In the genomic region with DNA sequence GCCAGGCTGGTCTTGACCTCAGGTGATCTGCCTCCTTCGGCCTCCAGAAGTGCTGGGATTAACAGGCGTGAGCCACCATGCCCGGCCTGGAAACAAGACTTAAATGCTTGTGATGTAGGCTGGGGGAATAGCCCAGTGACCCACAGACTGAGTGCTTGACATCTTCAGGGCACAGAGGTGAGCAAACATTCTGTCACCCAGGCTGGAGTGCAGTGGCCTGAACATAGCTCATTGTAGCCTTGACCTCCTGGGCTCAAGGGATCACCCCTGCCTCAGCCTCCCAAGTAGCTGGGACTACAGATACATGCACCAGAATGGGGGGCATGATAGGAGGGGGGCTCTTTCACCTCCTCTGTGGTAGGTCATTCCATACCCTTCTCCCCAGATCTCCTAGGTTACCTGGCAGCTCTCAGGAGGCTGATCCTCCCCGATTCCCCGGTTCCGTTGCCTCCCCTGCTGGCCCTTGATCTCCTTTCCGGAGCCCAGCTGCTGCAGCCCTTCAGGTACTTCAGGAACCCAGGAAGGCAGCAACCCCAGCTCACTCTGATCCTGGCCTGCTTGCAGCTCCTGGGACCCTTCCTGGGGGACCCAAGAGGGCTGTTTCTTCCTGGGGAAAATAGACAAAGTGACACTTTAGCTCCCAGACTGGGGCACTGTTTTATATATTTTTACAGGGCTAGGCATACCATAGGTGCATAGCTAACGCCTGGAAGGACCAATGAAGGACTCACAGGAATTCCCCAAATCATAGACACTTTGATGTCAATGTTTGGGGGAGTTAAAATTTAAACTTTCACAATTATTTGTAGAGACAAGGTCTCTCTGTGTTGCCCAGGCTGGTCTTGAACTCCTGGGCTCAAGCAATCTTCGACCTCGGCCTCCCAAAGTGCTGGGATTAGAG, we compare ENCODE assay signal across 2 cellular contexts.
TF ChIP-seq lines count a peak whose summit lies in the region.

No MANE protein-coding gene starts in this region.

TF ChIP-seq in K562, 482 proteins besides CTCF, POLR2A, EP300 and RAD21 (continues in another document):
- no peak for TF ChIP-seq ZSCAN32 (CRISPR knock-in tag; IDR thresholded peaks at IDR 0.05)
- TF ChIP-seq, protein P1, sequence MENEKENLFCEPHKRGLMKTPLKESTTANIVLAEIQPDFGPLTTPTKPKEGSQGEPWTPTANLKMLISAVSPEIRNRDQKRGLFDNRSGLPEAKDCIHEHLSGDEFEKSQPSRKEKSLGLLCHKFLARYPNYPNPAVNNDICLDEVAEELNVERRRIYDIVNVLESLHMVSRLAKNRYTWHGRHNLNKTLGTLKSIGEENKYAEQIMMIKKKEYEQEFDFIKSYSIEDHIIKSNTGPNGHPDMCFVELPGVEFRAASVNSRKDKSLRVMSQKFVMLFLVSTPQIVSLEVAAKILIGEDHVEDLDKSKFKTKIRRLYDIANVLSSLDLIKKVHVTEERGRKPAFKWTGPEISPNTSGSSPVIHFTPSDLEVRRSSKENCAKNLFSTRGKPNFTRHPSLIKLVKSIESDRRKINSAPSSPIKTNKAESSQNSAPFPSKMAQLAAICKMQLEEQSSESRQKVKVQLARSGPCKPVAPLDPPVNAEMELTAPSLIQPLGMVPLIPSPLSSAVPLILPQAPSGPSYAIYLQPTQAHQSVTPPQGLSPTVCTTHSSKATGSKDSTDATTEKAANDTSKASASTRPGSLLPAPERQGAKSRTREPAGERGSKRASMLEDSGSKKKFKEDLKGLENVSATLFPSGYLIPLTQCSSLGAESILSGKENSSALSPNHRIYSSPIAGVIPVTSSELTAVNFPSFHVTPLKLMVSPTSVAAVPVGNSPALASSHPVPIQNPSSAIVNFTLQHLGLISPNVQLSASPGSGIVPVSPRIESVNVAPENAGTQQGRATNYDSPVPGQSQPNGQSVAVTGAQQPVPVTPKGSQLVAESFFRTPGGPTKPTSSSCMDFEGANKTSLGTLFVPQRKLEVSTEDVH (IDR thresholded peaks at IDR 0.05; ENCODE audit: low read depth, partially characterized antibody) = no peak
- TF ChIP-seq ARID1B (IDR thresholded peaks at IDR 0.05) = no peak
- no peak for TF ChIP-seq BHLHE40 (IDR thresholded peaks at IDR 0.05; ENCODE audit: low read length)
- no peak for TF ChIP-seq ZNF57 (CRISPR knock-in tag; IDR thresholded peaks at IDR 0.05)
- TF ChIP-seq, protein P2, sequence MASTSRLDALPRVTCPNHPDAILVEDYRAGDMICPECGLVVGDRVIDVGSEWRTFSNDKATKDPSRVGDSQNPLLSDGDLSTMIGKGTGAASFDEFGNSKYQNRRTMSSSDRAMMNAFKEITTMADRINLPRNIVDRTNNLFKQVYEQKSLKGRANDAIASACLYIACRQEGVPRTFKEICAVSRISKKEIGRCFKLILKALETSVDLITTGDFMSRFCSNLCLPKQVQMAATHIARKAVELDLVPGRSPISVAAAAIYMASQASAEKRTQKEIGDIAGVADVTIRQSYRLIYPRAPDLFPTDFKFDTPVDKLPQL (IDR thresholded peaks at IDR 0.05; ENCODE audit: extremely low read depth, insufficient read length) = no peak
- no peak for TF ChIP-seq PHTF2 (CRISPR knock-in tag; IDR thresholded peaks at IDR 0.05)
- no peak for TF ChIP-seq ZNF507 (tag; conservative IDR thresholded peaks at IDR 0.05)
- TF ChIP-seq, protein P3, sequence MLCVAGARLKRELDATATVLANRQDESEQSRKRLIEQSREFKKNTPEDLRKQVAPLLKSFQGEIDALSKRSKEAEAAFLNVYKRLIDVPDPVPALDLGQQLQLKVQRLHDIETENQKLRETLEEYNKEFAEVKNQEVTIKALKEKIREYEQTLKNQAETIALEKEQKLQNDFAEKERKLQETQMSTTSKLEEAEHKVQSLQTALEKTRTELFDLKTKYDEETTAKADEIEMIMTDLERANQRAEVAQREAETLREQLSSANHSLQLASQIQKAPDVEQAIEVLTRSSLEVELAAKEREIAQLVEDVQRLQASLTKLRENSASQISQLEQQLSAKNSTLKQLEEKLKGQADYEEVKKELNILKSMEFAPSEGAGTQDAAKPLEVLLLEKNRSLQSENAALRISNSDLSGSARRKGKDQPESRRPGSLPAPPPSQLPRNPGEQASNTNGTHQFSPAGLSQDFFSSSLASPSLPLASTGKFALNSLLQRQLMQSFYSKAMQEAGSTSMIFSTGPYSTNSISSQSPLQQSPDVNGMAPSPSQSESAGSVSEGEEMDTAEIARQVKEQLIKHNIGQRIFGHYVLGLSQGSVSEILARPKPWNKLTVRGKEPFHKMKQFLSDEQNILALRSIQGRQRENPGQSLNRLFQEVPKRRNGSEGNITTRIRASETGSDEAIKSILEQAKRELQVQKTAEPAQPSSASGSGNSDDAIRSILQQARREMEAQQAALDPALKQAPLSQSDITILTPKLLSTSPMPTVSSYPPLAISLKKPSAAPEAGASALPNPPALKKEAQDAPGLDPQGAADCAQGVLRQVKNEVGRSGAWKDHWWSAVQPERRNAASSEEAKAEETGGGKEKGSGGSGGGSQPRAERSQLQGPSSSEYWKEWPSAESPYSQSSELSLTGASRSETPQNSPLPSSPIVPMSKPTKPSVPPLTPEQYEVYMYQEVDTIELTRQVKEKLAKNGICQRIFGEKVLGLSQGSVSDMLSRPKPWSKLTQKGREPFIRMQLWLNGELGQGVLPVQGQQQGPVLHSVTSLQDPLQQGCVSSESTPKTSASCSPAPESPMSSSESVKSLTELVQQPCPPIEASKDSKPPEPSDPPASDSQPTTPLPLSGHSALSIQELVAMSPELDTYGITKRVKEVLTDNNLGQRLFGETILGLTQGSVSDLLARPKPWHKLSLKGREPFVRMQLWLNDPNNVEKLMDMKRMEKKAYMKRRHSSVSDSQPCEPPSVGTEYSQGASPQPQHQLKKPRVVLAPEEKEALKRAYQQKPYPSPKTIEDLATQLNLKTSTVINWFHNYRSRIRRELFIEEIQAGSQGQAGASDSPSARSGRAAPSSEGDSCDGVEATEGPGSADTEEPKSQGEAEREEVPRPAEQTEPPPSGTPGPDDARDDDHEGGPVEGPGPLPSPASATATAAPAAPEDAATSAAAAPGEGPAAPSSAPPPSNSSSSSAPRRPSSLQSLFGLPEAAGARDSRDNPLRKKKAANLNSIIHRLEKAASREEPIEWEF (CRISPR knock-in tag; IDR thresholded peaks at IDR 0.05) = no peak
- TF ChIP-seq TEAD2 (tag; IDR thresholded peaks at IDR 0.05) = no peak
- no peak for TF ChIP-seq KDM1A (IDR thresholded peaks at IDR 0.05)
- TF ChIP-seq RAD51 (IDR thresholded peaks at IDR 0.05; ENCODE audit: borderline replicate concordance, low read depth) = no peak
- TF ChIP-seq SMARCC2 (IDR thresholded peaks at IDR 0.05; ENCODE audit: low read depth) = no peak
- TF ChIP-seq ZNF707 (CRISPR knock-in tag; conservative IDR thresholded peaks at IDR 0.05) = no peak
- no peak for TF ChIP-seq RBM17 (IDR thresholded peaks at IDR 0.05; ENCODE audit: borderline replicate concordance, low read depth, low read length)
- TF ChIP-seq FOXK1 (CRISPR knock-in tag; IDR thresholded peaks at IDR 0.05; ENCODE audit: borderline replicate concordance) = no peak

TF ChIP-seq in HepG2, 621 proteins besides CTCF, POLR2A, EP300 and RAD21 (continues in another document):
- TF ChIP-seq HNF4A (CRISPR knock-in tag; IDR thresholded peaks at IDR 0.05) (peak; percentile 66), ZSCAN25 (CRISPR knock-in tag; IDR thresholded peaks at IDR 0.05) (peak; percentile 83; the same call in 1 of the 2 replicates), ELF4 (CRISPR knock-in tag; IDR thresholded peaks at IDR 0.05; ENCODE audit: borderline replicate concordance) (no peak), PAF1 (CRISPR knock-in tag; IDR thresholded peaks at IDR 0.05) (no peak), NR2F6 (IDR thresholded peaks at IDR 0.05) (peak; percentile 77), NR2F6 (CRISPR knock-in tag; IDR thresholded peaks at IDR 0.05) (peak; percentile 90), ZFX (CRISPR knock-in tag; IDR thresholded peaks at IDR 0.05; ENCODE audit: low read depth) (peak; percentile 21; the same call in 1 of the 2 replicates), MAF1 (CRISPR knock-in tag; IDR thresholded peaks at IDR 0.05; ENCODE audit: borderline replicate concordance) (no peak), NONO (IDR thresholded peaks at IDR 0.05) (no peak), NONO (CRISPR knock-in tag; conservative IDR thresholded peaks at IDR 0.05) (peak; percentile 47; the same call in 1 of the 2 replicates), JDP2 (CRISPR knock-in tag; IDR thresholded peaks at IDR 0.05; ENCODE audit: borderline replicate concordance) (no peak), SALL1 (CRISPR knock-in tag; IDR thresholded peaks at IDR 0.05) (peak; percentile 64), ZNF550 (CRISPR knock-in tag; IDR thresholded peaks at IDR 0.05; ENCODE audit: borderline replicate concordance) (no peak), RXRA (CRISPR knock-in tag; IDR thresholded peaks at IDR 0.05) (peak; percentile 75), SAP130 (CRISPR knock-in tag; IDR thresholded peaks at IDR 0.05; ENCODE audit: low read depth) (peak; percentile 55; the same call in 1 of the 2 replicates), RARA (CRISPR knock-in tag; IDR thresholded peaks at IDR 0.05) (peak; percentile 75)
- TF ChIP-seq, protein P4, sequence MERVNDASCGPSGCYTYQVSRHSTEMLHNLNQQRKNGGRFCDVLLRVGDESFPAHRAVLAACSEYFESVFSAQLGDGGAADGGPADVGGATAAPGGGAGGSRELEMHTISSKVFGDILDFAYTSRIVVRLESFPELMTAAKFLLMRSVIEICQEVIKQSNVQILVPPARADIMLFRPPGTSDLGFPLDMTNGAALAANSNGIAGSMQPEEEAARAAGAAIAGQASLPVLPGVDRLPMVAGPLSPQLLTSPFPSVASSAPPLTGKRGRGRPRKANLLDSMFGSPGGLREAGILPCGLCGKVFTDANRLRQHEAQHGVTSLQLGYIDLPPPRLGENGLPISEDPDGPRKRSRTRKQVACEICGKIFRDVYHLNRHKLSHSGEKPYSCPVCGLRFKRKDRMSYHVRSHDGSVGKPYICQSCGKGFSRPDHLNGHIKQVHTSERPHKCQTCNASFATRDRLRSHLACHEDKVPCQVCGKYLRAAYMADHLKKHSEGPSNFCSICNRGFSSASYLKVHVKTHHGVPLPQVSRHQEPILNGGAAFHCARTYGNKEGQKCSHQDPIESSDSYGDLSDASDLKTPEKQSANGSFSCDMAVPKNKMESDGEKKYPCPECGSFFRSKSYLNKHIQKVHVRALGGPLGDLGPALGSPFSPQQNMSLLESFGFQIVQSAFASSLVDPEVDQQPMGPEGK (CRISPR knock-in tag; IDR thresholded peaks at IDR 0.05) = peak; percentile 17; the same call in 1 of the 2 replicates
- TF ChIP-seq, protein P5, sequence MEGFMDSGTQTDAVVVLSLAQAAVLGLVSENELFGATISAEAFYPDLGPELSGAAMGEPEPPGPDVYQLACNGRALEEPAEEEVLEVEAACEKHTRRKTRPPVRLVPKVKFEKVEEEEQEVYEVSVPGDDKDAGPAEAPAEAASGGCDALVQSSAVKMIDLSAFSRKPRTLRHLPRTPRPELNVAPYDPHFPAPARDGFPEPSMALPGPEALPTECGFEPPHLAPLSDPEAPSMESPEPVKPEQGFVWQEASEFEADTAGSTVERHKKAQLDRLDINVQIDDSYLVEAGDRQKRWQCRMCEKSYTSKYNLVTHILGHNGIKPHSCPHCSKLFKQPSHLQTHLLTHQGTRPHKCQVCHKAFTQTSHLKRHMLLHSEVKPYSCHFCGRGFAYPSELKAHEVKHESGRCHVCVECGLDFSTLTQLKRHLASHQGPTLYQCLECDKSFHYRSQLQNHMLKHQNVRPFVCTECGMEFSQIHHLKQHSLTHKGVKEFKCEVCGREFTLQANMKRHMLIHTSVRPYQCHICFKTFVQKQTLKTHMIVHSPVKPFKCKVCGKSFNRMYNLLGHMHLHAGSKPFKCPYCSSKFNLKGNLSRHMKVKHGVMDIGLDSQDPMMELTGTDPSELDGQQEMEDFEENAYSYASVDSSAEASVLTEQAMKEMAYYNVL (CRISPR knock-in tag; IDR thresholded peaks at IDR 0.05; ENCODE audit: borderline replicate concordance) = 0 out of 2 replicates have a peak, but pooled peaks have one; percentile 31
- TF ChIP-seq, protein P6, sequence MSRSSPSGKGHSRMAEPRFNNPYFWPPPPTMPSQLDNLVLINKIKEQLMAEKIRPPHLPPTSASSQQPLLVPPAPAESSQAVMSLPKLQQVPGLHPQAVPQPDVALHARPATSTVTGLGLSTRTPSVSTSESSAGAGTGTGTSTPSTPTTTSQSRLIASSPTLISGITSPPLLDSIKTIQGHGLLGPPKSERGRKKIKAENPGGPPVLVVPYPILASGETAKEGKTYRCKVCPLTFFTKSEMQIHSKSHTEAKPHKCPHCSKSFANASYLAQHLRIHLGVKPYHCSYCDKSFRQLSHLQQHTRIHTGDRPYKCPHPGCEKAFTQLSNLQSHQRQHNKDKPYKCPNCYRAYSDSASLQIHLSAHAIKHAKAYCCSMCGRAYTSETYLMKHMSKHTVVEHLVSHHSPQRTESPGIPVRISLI (CRISPR knock-in tag; IDR thresholded peaks at IDR 0.05; ENCODE audit: borderline replicate concordance) = peak; percentile 17; the same call in 1 of the 2 replicates
- TF ChIP-seq, protein P7, sequence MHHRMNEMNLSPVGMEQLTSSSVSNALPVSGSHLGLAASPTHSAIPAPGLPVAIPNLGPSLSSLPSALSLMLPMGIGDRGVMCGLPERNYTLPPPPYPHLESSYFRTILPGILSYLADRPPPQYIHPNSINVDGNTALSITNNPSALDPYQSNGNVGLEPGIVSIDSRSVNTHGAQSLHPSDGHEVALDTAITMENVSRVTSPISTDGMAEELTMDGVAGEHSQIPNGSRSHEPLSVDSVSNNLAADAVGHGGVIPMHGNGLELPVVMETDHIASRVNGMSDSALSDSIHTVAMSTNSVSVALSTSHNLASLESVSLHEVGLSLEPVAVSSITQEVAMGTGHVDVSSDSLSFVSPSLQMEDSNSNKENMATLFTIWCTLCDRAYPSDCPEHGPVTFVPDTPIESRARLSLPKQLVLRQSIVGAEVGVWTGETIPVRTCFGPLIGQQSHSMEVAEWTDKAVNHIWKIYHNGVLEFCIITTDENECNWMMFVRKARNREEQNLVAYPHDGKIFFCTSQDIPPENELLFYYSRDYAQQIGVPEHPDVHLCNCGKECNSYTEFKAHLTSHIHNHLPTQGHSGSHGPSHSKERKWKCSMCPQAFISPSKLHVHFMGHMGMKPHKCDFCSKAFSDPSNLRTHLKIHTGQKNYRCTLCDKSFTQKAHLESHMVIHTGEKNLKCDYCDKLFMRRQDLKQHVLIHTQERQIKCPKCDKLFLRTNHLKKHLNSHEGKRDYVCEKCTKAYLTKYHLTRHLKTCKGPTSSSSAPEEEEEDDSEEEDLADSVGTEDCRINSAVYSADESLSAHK (CRISPR knock-in tag; IDR thresholded peaks at IDR 0.05; ENCODE audit: borderline replicate concordance) = no peak
- TF ChIP-seq, protein P8, sequence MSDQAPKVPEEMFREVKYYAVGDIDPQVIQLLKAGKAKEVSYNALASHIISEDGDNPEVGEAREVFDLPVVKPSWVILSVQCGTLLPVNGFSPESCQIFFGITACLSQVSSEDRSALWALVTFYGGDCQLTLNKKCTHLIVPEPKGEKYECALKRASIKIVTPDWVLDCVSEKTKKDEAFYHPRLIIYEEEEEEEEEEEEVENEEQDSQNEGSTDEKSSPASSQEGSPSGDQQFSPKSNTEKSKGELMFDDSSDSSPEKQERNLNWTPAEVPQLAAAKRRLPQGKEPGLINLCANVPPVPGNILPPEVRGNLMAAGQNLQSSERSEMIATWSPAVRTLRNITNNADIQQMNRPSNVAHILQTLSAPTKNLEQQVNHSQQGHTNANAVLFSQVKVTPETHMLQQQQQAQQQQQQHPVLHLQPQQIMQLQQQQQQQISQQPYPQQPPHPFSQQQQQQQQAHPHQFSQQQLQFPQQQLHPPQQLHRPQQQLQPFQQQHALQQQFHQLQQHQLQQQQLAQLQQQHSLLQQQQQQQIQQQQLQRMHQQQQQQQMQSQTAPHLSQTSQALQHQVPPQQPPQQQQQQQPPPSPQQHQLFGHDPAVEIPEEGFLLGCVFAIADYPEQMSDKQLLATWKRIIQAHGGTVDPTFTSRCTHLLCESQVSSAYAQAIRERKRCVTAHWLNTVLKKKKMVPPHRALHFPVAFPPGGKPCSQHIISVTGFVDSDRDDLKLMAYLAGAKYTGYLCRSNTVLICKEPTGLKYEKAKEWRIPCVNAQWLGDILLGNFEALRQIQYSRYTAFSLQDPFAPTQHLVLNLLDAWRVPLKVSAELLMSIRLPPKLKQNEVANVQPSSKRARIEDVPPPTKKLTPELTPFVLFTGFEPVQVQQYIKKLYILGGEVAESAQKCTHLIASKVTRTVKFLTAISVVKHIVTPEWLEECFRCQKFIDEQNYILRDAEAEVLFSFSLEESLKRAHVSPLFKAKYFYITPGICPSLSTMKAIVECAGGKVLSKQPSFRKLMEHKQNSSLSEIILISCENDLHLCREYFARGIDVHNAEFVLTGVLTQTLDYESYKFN (CRISPR knock-in tag; conservative IDR thresholded peaks at IDR 0.05) = peak; percentile 35; the same call in 1 of the 2 replicates
